ENCODE assay signal across 16 cellular contexts in genomic region chr4:79065262-79065661, GRCh38.
"Had no signal": no experiment of that assay in that cellular context is flagged by ENCODE, and none has a peak within 500 bp of the region (broad histone marks: within the 10 kb centered on the region; RNA-seq: fewer than 3 reads in every experiment).

No MANE protein-coding gene starts in this region.

- H3K27me3 ChIP-seq: adrenal gland, heart right ventricle, ovary, tibial artery, uterus had no signal

- H3K27ac ChIP-seq: adrenal gland, coronary artery, heart right ventricle, ovary, tibial artery, uterus had no signal

- H3K4me3 ChIP-seq: adrenal gland, coronary artery, heart right ventricle, ovary, tibial artery, uterus had no signal

- H3K4me1 ChIP-seq: adrenal gland, uterus had no signal

- DNase-seq: activated CD4-positive, alpha-beta T cell treated with anti-CD3 and anti-CD28 coated beads, Interleukin-2, amount 10 ng/mL, durations not matched to agents 7 days and 5 days; activated CD4-positive, CD25-positive, alpha-beta regulatory T cell; activated naive CD4-positive, alpha-beta T cell treated with anti-CD3 and anti-CD28 coated beads, Interleukin-2, amount 10 ng/mL, durations not matched to agents 7 days and 5 days; activated T-cell treated with anti-CD3 and anti-CD28 coated beads for 4 hours; adrenal gland; central memory CD4-positive, alpha-beta T cell; effector CD8-positive, alpha-beta T cell; foreskin melanocyte; ovary; small intestine; tibial artery; uterus had no signal

- ATAC-seq: activated T-helper 17 cell treated with anti-CD3 and anti-CD28 coated beads, Interleukin-2, amount 50 U/mL, for 72 hours; stimulated activated memory B cell treated with anti-CD40 and anti-IgM and Interleukin-4, amounts not matched to agents 10 μg/mL and 1 μg/mL and 100 μg/mL, for 72 hours had no signal

- H3K36me3 ChIP-seq: adrenal gland, heart right ventricle, ovary, tibial artery, uterus had no signal
